17 cellular contexts compared by ENCODE assay signal in the genomic region with DNA sequence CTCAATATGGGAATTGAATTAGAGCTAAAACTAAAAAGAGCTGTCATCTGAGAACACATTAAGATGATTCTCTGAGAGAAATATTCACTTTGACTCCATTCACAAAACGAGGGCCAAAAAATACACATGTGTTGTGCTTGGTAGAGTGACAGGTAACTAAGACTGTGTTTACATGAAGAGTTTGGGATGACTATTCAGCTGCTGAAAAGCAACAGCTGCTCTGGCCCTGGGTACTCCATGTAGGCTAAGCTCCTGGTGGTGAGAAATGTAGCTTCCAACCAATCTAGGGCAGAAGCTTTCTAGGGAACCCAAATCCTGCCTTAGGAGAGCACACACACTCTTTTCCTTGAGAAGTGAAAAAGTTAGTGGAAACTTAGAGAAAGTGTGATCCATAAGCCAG.
"Had no signal": no experiment of that assay in that cellular context is flagged by ENCODE, and none has a peak within 500 bp of the region (broad histone marks: within the 10 kb centered on the region; RNA-seq: fewer than 3 reads in every experiment).

No MANE protein-coding gene starts in this region.

- H3K36me3 ChIP-seq: uterus had no signal

- H3K27me3 ChIP-seq: body of pancreas, tibial nerve, uterus had no signal

- H3K4me1 ChIP-seq: body of pancreas, parathyroid adenoma, tibial nerve, uterus had no signal

- H3K27ac ChIP-seq: body of pancreas, parathyroid adenoma, tibial nerve, uterus had no signal

- ATAC-seq: activated CD4-positive, CD25-positive, alpha-beta regulatory T cell treated with anti-CD3 and anti-CD28 coated beads, Interleukin-2, amount 50 U/mL, for 24 hours; activated CD8-positive, alpha-beta memory T cell treated with anti-CD3 and anti-CD28 coated beads, Interleukin-2, amount 10 ng/mL, durations not matched to agents 7 days and 5 days; body of pancreas; naive thymus-derived CD4-positive, alpha-beta T cell had no signal

- H3K9ac ChIP-seq: parathyroid adenoma had no signal

- H3K4me3 ChIP-seq: body of pancreas, coronary artery, tibial nerve, uterus had no signal

- H3K9me3 ChIP-seq: body of pancreas, tibial nerve, uterus had no signal

- DNase-seq: activated CD4-positive, alpha-beta T cell treated with anti-CD3 and anti-CD28 coated beads, Interleukin-2, amount 50 U/mL, for 48 hours; activated CD8-positive, alpha-beta memory T cell treated with anti-CD3 and anti-CD28 coated beads, Interleukin-2, amount 10 ng/mL, durations not matched to agents 7 days and 5 days; activated effector memory CD4-positive, alpha-beta T cell treated with Interleukin-2 at 50 U/mL for 16 hours; activated T-cell treated with anti-CD3 and anti-CD28 coated beads, Interleukin-2, amount 50 U/mL, for 1 hour; amniotic stem cell; body of pancreas; caudate nucleus; effector CD8-positive, alpha-beta T cell; islet precursor cell; naive thymus-derived CD4-positive, alpha-beta T cell; stimulated activated CD4-positive, alpha-beta T cell treated with anti-CD3 and anti-CD28 coated beads, Interleukin-2, amount 100 ng/mL, for 48 hours; stimulated activated naive CD4-positive, alpha-beta T cell; uterus had no signal
